ENCODE assay signal across 9 cellular contexts in genomic region chr19:6501740-6502648, GRCh38. TPM values are rescaled to one million over a fixed set of nuclear protein-coding genes. Genes with fewer than 3 reads are reported as not detected.
A peak's percentile ranks its signal among the peaks of the same experiment; 100 is the strongest.
DNase-seq lines count a peak whose midpoint lies in the region; ATAC-seq and TF ChIP-seq lines count a peak whose summit lies in the region.
"Had no signal": no experiment of that assay in that cellular context is flagged by ENCODE, and none has a peak within 500 bp of the region (broad histone marks: within the 10 kb centered on the region; RNA-seq: fewer than 3 reads in every experiment).

TUBB4A (minus strand) TSS chr19:6502309; CDS start chr19:6502212, 97 bp downstream.

- H3K9ac ChIP-seq in endodermal cell (ENCODE audit: extremely low read depth, low read length, poor library complexity, severe bottlenecking) = peak within 1 kb of the TSS; percentile 6

- no peak for ATAC-seq in HG02588 (IDR thresholded peaks at IDR 0.05; ENCODE audit: unreplicated experiment)
- ATAC-seq in HG03460 (IDR thresholded peaks at IDR 0.05; ENCODE audit: unreplicated experiment) = no peak

- H3K4me3 Mint-ChIP-seq in endodermal cell (peak within 1 kb of the TSS; percentile 65), nephron progenitor cell (peak within 1 kb of the TSS; percentile 88)

- peaks cover 45% of the 10 kb centered on the region for H3K27me3 Mint-ChIP-seq in endodermal cell (ENCODE audit: insufficient read depth)
- H3K27me3 Mint-ChIP-seq in nephron progenitor cell (ENCODE audit: low read depth, poor library complexity) = peaks cover 77% of the 10 kb centered on the region

- TF ChIP-seq CTCF in VCaP (conservative IDR thresholded peaks at IDR 0.05) (0 out of 2 replicates have a peak, but pooled peaks have one; percentile 16), endodermal cell (conservative IDR thresholded peaks at IDR 0.05) (peak; percentile 43), nephron progenitor cell (IDR thresholded peaks at IDR 0.05) (no peak)

- H3K9me3 Mint-ChIP-seq in endodermal cell (no peaks in the 10 kb centered on the region), nephron progenitor cell (no peaks in the 10 kb centered on the region)

- H3K4me3 ChIP-seq in endodermal cell (ENCODE audit: low read length) = no peak within 1 kb of the TSS

- H3K4me1 ChIP-seq in endodermal cell (ENCODE audit: control insufficient read depth, insufficient read depth, low read length) = no peaks in the 10 kb centered on the region

- H3K9me3 ChIP-seq in endodermal cell (ENCODE audit: control insufficient read depth, low read length) = no peaks in the 10 kb centered on the region

- no peak within 1 kb of the TSS for H3K27ac Mint-ChIP-seq in endodermal cell
- H3K27ac Mint-ChIP-seq in nephron progenitor cell = no peak within 1 kb of the TSS

- no peaks in the 10 kb centered on the region for H3K36me3 Mint-ChIP-seq in endodermal cell (ENCODE audit: low read depth)
- H3K36me3 Mint-ChIP-seq in nephron progenitor cell (ENCODE audit: low read depth) = no peaks in the 10 kb centered on the region

- H3K4me1 Mint-ChIP-seq in endodermal cell = peaks cover 3% of the 10 kb centered on the region
- H3K4me1 Mint-ChIP-seq in nephron progenitor cell = peaks cover 9% of the 10 kb centered on the region

- DNase-seq in NCI-H1417 (lab: John Stamatoyannopoulos, UW) = peak in 2 of 3 experiments; percentile 22 to 36
- no peak for DNase-seq in NCI-H1417 treated with DMSO at 0.1 percent for 48 hours (lab: John Stamatoyannopoulos, UW)
- peak; percentile 70 for DNase-seq in endodermal cell
- peak; percentile 60 for DNase-seq in nephron progenitor cell
- no peak for DNase-seq in NCI-H1092 treated with DMSO at 0.1 percent for 48 hours (lab: John Stamatoyannopoulos, UW)

- no peaks in the 10 kb centered on the region for H3K36me3 ChIP-seq in endodermal cell (ENCODE audit: control insufficient read depth, insufficient read depth, low read length)

- 2 to 5% methylated on average over 10 to 68 of the region's 71 CpGs for WGBS in endodermal cell (ENCODE audit: insufficient coverage in 1 of 2, insufficient read length in 1 of 2), 2 experiments

- peak within 1 kb of the TSS; percentile 37; the same call in 1 of the 2 replicates for H3K27ac ChIP-seq in VCaP
- no peak within 1 kb of the TSS for H3K27ac ChIP-seq in endodermal cell (ENCODE audit: low read depth, low read length)

- peaks cover 38% of the 10 kb centered on the region for H3K27me3 ChIP-seq in endodermal cell (ENCODE audit: control insufficient read depth, insufficient read depth, low read length, poor library complexity, severe bottlenecking)

RNA-seq across cellular contexts. Expression of gene TUBB4A, which starts in this region (rescaled TPM):
- total RNA-seq in endodermal cell = 1 to 10 TPM; 5.2 to 7.5 TPM
- 14.0 TPM for polyA plus RNA-seq in endodermal cell (2013, experiment 1 of 2)
- polyA plus RNA-seq in endodermal cell (2013, experiment 2 of 2) = 9.9 TPM
- polyA plus RNA-seq: AG04450 had no signal

Comparison
In these comparisons a context has a peak if more than half of its experiments do, and no peak if none do; other contexts are left out.
1. DNase-seq: peak in NCI-H1417 (2 of 3), endodermal cell (single experiment) and nephron progenitor cell (single experiment); none in NCI-H1417 treated with DMSO at 0.1 percent for 48 hours (single experiment) and NCI-H1092 treated with DMSO at 0.1 percent for 48 hours (single experiment).